Comparison of ENCODE assay signal across 1 cellular context in the genomic region with DNA sequence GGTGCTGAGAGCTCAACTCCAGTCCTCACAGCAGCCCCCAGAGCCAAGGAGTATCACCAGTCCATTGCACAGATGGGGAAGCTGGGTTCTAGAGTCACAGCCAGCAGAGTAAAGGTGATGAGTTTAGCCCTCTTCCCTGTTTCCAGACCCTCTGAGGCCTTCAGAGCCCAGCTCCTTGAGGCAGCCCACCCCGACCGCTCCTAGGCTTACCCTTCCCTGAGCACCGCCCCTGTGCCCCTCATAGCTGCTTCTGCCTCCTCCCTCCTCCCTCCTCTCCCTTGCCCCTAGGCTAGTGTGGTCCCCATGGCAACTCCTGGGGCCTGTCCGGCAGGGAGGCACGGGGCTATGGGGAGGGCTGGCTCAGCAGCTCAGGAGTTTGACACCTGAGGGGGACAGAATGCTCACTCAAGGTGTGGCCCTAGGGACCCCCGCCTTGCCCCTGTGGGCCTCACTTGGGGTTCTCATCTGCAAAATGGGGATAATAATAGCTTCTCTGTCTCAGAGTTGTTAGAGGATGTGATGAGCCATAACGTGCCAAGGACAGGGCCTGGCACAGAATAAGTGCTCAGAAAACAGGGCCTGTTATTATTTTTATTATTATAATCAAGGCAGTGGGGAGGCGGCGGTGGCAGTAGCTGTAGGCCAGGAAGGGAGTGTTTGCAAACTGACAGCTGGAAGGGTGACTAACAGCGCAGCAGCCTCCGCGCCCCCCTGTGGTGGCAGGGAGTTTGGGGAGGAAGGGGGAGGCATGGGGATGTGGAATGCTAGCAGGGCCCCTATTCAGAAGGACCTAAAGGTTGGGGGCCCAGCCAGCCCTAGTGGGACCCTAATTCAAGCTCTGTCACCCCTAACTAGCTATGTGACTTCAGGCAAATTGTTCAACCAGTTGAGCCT.
A peak's percentile ranks its signal among the peaks of the same experiment; 100 is the strongest.
TF ChIP-seq lines count a peak whose summit lies in the region.

No MANE protein-coding gene starts in this region.

TF ChIP-seq in HEK293, 187 proteins besides CTCF, POLR2A, EP300 and RAD21 (continued from another document):
- peak; percentile 47 for TF ChIP-seq SP7 (tag by site-specific recombination; IDR thresholded peaks at IDR 0.05)
- no peak for TF ChIP-seq ZNF175 (tag by site-specific recombination; IDR thresholded peaks at IDR 0.05)
- peak; percentile 56 for TF ChIP-seq ZBTB17 (tag by site-specific recombination; IDR thresholded peaks at IDR 0.05)
- TF ChIP-seq ZFHX2 (tag by site-specific recombination; conservative IDR thresholded peaks at IDR 0.05) = no peak
- TF ChIP-seq ZNF544 (tag by site-specific recombination; IDR thresholded peaks at IDR 0.05) = no peak
- TF ChIP-seq ZNF174 (tag by site-specific recombination; IDR thresholded peaks at IDR 0.05) = no peak
- TF ChIP-seq GFI1B (tag by site-specific recombination; IDR thresholded peaks at IDR 0.05) = no peak
- peak; percentile 54; the same call in 1 of the 2 replicates for TF ChIP-seq ZNF664 (tag by site-specific recombination; IDR thresholded peaks at IDR 0.05)
- no peak for TF ChIP-seq ZNF623 (tag by site-specific recombination; IDR thresholded peaks at IDR 0.05)
- TF ChIP-seq ZNF391 (tag by site-specific recombination; IDR thresholded peaks at IDR 0.05; ENCODE audit: borderline replicate concordance, low read depth) = no peak
- TF ChIP-seq, protein P1, sequence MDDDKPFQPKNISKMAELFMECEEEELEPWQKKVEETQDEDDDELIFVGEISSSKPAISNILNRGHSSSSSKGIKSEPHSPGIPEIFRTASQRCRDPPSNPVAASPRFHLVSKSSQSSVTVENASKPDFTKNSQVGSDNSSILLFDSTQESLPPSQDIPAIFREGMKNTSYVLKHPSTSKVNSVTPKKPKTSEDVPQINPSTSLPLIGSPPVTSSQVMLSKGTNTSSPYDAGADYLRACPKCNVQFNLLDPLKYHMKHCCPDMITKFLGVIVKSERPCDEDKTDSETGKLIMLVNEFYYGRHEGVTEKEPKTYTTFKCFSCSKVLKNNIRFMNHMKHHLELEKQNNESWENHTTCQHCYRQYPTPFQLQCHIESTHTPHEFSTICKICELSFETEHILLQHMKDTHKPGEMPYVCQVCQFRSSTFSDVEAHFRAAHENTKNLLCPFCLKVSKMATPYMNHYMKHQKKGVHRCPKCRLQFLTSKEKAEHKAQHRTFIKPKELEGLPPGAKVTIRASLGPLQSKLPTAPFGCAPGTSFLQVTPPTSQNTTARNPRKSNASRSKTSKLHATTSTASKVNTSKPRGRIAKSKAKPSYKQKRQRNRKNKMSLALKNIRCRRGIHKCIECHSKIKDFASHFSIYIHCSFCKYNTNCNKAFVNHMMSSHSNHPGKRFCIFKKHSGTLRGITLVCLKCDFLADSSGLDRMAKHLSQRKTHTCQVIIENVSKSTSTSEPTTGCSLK (tag by site-specific recombination; IDR thresholded peaks at IDR 0.05) = no peak
- TF ChIP-seq SP2 (tag by site-specific recombination; IDR thresholded peaks at IDR 0.05) = no peak; the same call in 1 of the 2 replicates
- 0 out of 2 replicates have a peak, but pooled peaks have one; percentile 7 for TF ChIP-seq ZIC2 (tag by site-specific recombination; IDR thresholded peaks at IDR 0.05)
- no peak for TF ChIP-seq ZNF560 (tag by site-specific recombination; IDR thresholded peaks at IDR 0.05; ENCODE audit: borderline replicate concordance)
- no peak for TF ChIP-seq GLI2 (tag by site-specific recombination; IDR thresholded peaks at IDR 0.05; ENCODE audit: borderline replicate concordance, low read depth)
- no peak for TF ChIP-seq ZNF280D (tag by site-specific recombination; IDR thresholded peaks at IDR 0.05)
- TF ChIP-seq, protein P2, sequence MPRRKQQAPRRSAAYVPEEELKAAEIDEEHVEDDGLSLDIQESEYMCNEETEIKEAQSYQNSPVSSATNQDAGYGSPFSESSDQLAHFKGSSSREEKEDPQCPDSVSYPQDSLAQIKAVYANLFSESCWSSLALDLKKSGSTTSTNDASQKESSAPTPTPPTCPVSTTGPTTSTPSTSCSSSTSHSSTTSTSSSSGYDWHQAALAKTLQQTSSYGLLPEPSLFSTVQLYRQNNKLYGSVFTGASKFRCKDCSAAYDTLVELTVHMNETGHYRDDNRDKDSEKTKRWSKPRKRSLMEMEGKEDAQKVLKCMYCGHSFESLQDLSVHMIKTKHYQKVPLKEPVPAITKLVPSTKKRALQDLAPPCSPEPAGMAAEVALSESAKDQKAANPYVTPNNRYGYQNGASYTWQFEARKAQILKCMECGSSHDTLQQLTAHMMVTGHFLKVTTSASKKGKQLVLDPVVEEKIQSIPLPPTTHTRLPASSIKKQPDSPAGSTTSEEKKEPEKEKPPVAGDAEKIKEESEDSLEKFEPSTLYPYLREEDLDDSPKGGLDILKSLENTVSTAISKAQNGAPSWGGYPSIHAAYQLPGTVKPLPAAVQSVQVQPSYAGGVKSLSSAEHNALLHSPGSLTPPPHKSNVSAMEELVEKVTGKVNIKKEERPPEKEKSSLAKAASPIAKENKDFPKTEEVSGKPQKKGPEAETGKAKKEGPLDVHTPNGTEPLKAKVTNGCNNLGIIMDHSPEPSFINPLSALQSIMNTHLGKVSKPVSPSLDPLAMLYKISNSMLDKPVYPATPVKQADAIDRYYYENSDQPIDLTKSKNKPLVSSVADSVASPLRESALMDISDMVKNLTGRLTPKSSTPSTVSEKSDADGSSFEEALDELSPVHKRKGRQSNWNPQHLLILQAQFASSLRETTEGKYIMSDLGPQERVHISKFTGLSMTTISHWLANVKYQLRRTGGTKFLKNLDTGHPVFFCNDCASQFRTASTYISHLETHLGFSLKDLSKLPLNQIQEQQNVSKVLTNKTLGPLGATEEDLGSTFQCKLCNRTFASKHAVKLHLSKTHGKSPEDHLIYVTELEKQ (tag by site-specific recombination; IDR thresholded peaks at IDR 0.05; ENCODE audit: borderline replicate concordance) = no peak
- no peak for TF ChIP-seq ZNF48 (tag by site-specific recombination; IDR thresholded peaks at IDR 0.05)
- TF ChIP-seq GLIS2 (tag by site-specific recombination; IDR thresholded peaks at IDR 0.05) = peak; percentile 73
- no peak for TF ChIP-seq ZNF202 (tag by site-specific recombination; IDR thresholded peaks at IDR 0.05; ENCODE audit: borderline replicate concordance)
TF ChIP-seq in HEK293: peak in this region for 6.
